Comparison of ENCODE assay signal across 9 cellular contexts in genomic region chr15:37106490-37107001, GRCh38. TPM values are rescaled to one million over a fixed set of nuclear protein-coding genes. Genes with fewer than 3 reads are reported as not detected.
DNase-seq lines count a peak whose midpoint lies in the region; ATAC-seq and TF ChIP-seq lines count a peak whose summit lies in the region.
"Had no signal": no experiment of that assay in that cellular context is flagged by ENCODE, and none has a peak within 500 bp of the region (broad histone marks: within the 10 kb centered on the region; RNA-seq: fewer than 3 reads in every experiment).

No MANE protein-coding gene starts in this region.

- peaks cover 50% of the 10 kb centered on the region for H3K4me1 ChIP-seq in HUES6 (ENCODE audit: control insufficient read depth, insufficient read depth, low read length)

- no peak overlapping the region for H3K27ac ChIP-seq in HUES6 (ENCODE audit: low read depth, low read length)
- no peak overlapping the region for H3K27ac ChIP-seq in RWPE1
- H3K27ac ChIP-seq: VCaP had no signal

- TF ChIP-seq CTCF in AG09309 (IDR thresholded peaks at IDR 0.05; ENCODE audit: control insufficient read depth, insufficient read depth, low read depth, low read length, missing control alignments) (peak; percentile 8), chondrocyte (IDR thresholded peaks at IDR 0.05) (peak; percentile 78), mesothelial cell of epicardium (IDR thresholded peaks at IDR 0.05; ENCODE audit: unreplicated experiment) (no peak), RWPE1 (conservative IDR thresholded peaks at IDR 0.05; ENCODE audit: low read depth) (no peak)

- H3K9me3 Mint-ChIP-seq in chondrocyte (ENCODE audit: low read depth) (no peaks in the 10 kb centered on the region), mesothelial cell of epicardium (no peaks in the 10 kb centered on the region)

- H3K36me3 Mint-ChIP-seq in chondrocyte (ENCODE audit: low read depth) = peaks cover 11% of the 10 kb centered on the region
- peaks cover 8% of the 10 kb centered on the region for H3K36me3 Mint-ChIP-seq in mesothelial cell of epicardium

- H3K27me3 Mint-ChIP-seq in chondrocyte (ENCODE audit: low read depth) (peaks cover 79% of the 10 kb centered on the region), mesothelial cell of epicardium (ENCODE audit: low read depth) (no peaks in the 10 kb centered on the region)

- H3K27me3 ChIP-seq in HUES6 (ENCODE audit: control insufficient read depth, insufficient read depth, low read length) = peaks cover 94% of the 10 kb centered on the region

- H3K4me3 Mint-ChIP-seq in chondrocyte (ENCODE audit: unreplicated experiment) = peak overlapping the region; percentile 67
- peak overlapping the region; percentile 98 for H3K4me3 Mint-ChIP-seq in mesothelial cell of epicardium

- H3K9ac ChIP-seq in HUES6 (ENCODE audit: low read length) = no peak overlapping the region

- ATAC-seq in HG02610 (IDR thresholded peaks at IDR 0.05; ENCODE audit: unreplicated experiment) (no peak), GM19351 (IDR thresholded peaks at IDR 0.05; ENCODE audit: unreplicated experiment) (no peak)

- peaks cover 36% of the 10 kb centered on the region for H3K4me1 Mint-ChIP-seq in chondrocyte (ENCODE audit: low read depth)
- peaks cover 66% of the 10 kb centered on the region for H3K4me1 Mint-ChIP-seq in mesothelial cell of epicardium

- CTCF ChIA-PET in RWPE1 (lab: Yijun Ruan, JAX) = interaction anchor here (0.6 to 1.2 kb wide), 4 partner anchors 216 to 1662 kb away, joined by 3 read pairs; no protein-coding TSS in a partner anchor

- H3K36me3 ChIP-seq in HUES6 (ENCODE audit: control insufficient read depth, insufficient read depth, low read length) = no peaks in the 10 kb centered on the region

- no peak overlapping the region for H3K27ac Mint-ChIP-seq in chondrocyte (ENCODE audit: unreplicated experiment)
- H3K27ac Mint-ChIP-seq in mesothelial cell of epicardium = peak overlapping the region; percentile 100

- POLR2A ChIA-PET in RWPE1 (lab: Yijun Ruan, JAX; ENCODE audit: low non-redundant PET) = no interaction called here

- H3K4me3 ChIP-seq in AG09309 (ENCODE audit: control insufficient read depth, low read depth, low read length) = no peak overlapping the region
- H3K4me3 ChIP-seq in HUES6 (ENCODE audit: low read depth, low read length) = peak overlapping the region; percentile 57

- H3K9me3 ChIP-seq in HUES6 (ENCODE audit: control insufficient read depth, insufficient read depth, low read depth, low read length) = no peaks in the 10 kb centered on the region

- DNase-seq in AG09309 (ENCODE audit: low read depth) (no peak), chondrocyte (ENCODE audit: low spot score) (no peak), mesothelial cell of epicardium (ENCODE audit: low spot score in 2 of 2, unreplicated experiment in 2 of 2) (peak in 1 of 2 experiments; percentile 68), RWPE1 (ENCODE audit: low spot score) (no peak)
- no peak for DNase-seq in NK-92 treated with Interleukin-12 subunit alpha and Interleukin-12 subunit beta, amount 100 ng/mL, for 24 hours (lab: John Stamatoyannopoulos, UW)

RNA-seq across cellular contexts. Expression of gene MEIS2, which starts 6.2 kb away (rescaled TPM):
- total RNA-seq in chondrocyte (28.3 to 76.9 TPM (median 30.2 TPM) in 3 replicates), mesothelial cell of epicardium (377 to 397 TPM (median 379 TPM) in 3 replicates)

Comparison
In these comparisons a context has a peak if more than half of its experiments do, and no peak if none do; other contexts are left out.
1. CTCF ChIP-seq: peak in AG09309 (single experiment) and chondrocyte (single experiment); none in mesothelial cell of epicardium (single experiment) and RWPE1 (single experiment).